Comparison of ENCODE assay signal across 8 cellular contexts in the genomic region with DNA sequence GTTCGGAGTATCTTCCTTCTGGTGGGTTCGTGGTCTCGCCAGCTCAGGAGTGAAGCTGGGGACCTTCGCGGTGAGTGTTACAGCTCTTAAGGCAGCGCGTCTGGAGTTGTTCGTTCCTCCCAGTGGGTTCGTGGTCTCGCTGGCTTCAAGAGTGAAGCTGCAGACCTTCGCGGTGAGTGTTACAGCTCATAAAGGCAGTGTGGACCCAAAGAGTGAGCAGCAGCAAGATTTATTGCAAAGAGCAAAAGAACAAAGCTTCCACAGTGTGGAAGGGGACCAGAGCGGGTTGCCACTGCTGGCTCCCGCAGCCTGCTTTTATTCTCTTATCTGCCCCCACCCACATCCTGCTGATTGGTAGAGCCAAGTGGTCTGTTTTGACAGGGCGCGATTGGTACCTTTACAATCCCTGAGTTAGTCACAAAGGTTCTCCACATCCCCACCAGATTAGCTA.
DNase-seq lines count a peak whose midpoint lies in the region; ATAC-seq and TF ChIP-seq lines count a peak whose summit lies in the region.
"Not testable (repeated sequence)": the region's sequence is repeated elsewhere in the genome, so short reads cannot be mapped to it uniquely, and the experiment has no call there.

No MANE protein-coding gene starts in this region.

- not testable (repeated sequence) for H4K20me1 ChIP-seq in neural progenitor cell (ENCODE audit: low read depth)

- not testable (repeated sequence) for H3K4me2 ChIP-seq in neural progenitor cell

- peak overlapping the region; percentile 97 to 98 (median 97) for H3K27ac Mint-ChIP-seq in CD4-positive, CD25-positive, alpha-beta regulatory T cell
- H3K27ac Mint-ChIP-seq in T-helper 17 cell = peak overlapping the region; percentile 96
- peak overlapping the region; percentile 94 for H3K27ac Mint-ChIP-seq in activated CD4-positive, alpha-beta memory T cell treated with anti-CD3 and anti-CD28 coated beads for 36 hours
- H3K27ac Mint-ChIP-seq in endothelial cell (ENCODE audit: unreplicated experiment) = peak overlapping the region; percentile 14
- peak overlapping the region; percentile 5 for H3K27ac Mint-ChIP-seq in neural progenitor cell

- POLR2A ChIA-PET in activated CD4-positive, alpha-beta memory T cell treated with anti-CD3 and anti-CD28 coated beads for 36 hours (lab: Charles Lee) = interaction anchor here (0.7 to 6.2 kb wide), 3 partner anchors 261 to 276 kb away, joined by 3 to 75 read pairs (median 3); partner anchors contain the start of gene BTG1

- not testable (repeated sequence) for H3K27me3 Mint-ChIP-seq in CD4-positive, CD25-positive, alpha-beta regulatory T cell; T-helper 17 cell; activated CD4-positive, alpha-beta memory T cell treated with anti-CD3 and anti-CD28 coated beads for 36 hours; endothelial cell (ENCODE audit: unreplicated experiment); neural progenitor cell (ENCODE audit: insufficient read depth, low read depth)

- not testable (repeated sequence) for H3K36me3 ChIP-seq in CD4-positive, CD25-positive, alpha-beta regulatory T cell (ENCODE audit: control insufficient read depth, insufficient read depth, low read length); neural progenitor cell

- not testable (repeated sequence) for H3K27me3 ChIP-seq in CD4-positive, CD25-positive, alpha-beta regulatory T cell (ENCODE audit: control insufficient read depth, insufficient read depth, low read length); neural progenitor cell

- not testable (repeated sequence) for H3K9me3 Mint-ChIP-seq in CD4-positive, CD25-positive, alpha-beta regulatory T cell; activated CD4-positive, alpha-beta memory T cell treated with anti-CD3 and anti-CD28 coated beads for 36 hours; endothelial cell (ENCODE audit: unreplicated experiment)
- peaks cover 11% of the 10 kb centered on the region for H3K9me3 Mint-ChIP-seq in neural progenitor cell

- not testable (repeated sequence) for H3K9me3 ChIP-seq in CD4-positive, CD25-positive, alpha-beta regulatory T cell (ENCODE audit: control insufficient read depth in 2 of 2, low read length in 2 of 2); T-helper 17 cell (ENCODE audit: control insufficient read depth, low read length, poor library complexity, severe bottlenecking); neural progenitor cell (ENCODE audit: low read depth)

- H3K4me1 Mint-ChIP-seq in CD4-positive, CD25-positive, alpha-beta regulatory T cell = peaks cover 44 to 80% (median 65%) of the 10 kb centered on the region in 4 donors
- peaks cover 36% of the 10 kb centered on the region for H3K4me1 Mint-ChIP-seq in T-helper 17 cell
- H3K4me1 Mint-ChIP-seq in activated CD4-positive, alpha-beta memory T cell treated with anti-CD3 and anti-CD28 coated beads for 36 hours (ENCODE audit: low read depth) = peaks cover 73% of the 10 kb centered on the region
- not testable (repeated sequence) for H3K4me1 Mint-ChIP-seq in endothelial cell (ENCODE audit: unreplicated experiment)
- H3K4me1 Mint-ChIP-seq in neural progenitor cell = peaks cover 11% of the 10 kb centered on the region

- not testable (repeated sequence) for H2AFZ ChIP-seq in neural progenitor cell (replicated peaks)

- not testable (repeated sequence) for ATAC-seq in CD4-positive, CD25-positive, alpha-beta regulatory T cell (ENCODE audit: low read depth in 2 of 2); T-helper 17 cell

- intact Hi-C loops in activated CD4-positive, alpha-beta memory T cell treated with anti-CD3 and anti-CD28 coated beads for 36 hours (cut with micrococcal nuclease) = loop anchor here (2.0 to 10.0 kb wide), 4 partner anchors 27 to 1024 kb away; no protein-coding TSS in a partner anchor

- H3F3A ChIP-seq in neural progenitor cell (ENCODE audit: low read depth) = not testable (repeated sequence)

- peak overlapping the region; percentile 79 for H3K4me3 ChIP-seq in CD4-positive, CD25-positive, alpha-beta regulatory T cell (ENCODE audit: low read depth, low read length)
- not testable (repeated sequence) for H3K4me3 ChIP-seq in neural progenitor cell

- H3K4me1 ChIP-seq in CD4-positive, CD25-positive, alpha-beta regulatory T cell (ENCODE audit: control insufficient read depth, insufficient read depth, low read length, poor library complexity, severe bottlenecking) = peaks cover 51% of the 10 kb centered on the region
- H3K4me1 ChIP-seq in neural progenitor cell = not testable (repeated sequence)

- H3K79me2 ChIP-seq in neural progenitor cell (ENCODE audit: low read depth) = not testable (repeated sequence)

- CTCF ChIA-PET in activated CD4-positive, alpha-beta memory T cell treated with anti-CD3 and anti-CD28 coated beads for 36 hours (lab: Charles Lee) = interaction anchor here (1.2 to 3.5 kb wide), 3 partner anchors 97 to 1023 kb away, joined by 3 to 16 read pairs (median 4); no protein-coding TSS in a partner anchor

- not testable (repeated sequence) for H3K9ac ChIP-seq in neural progenitor cell

- H3K4me3 Mint-ChIP-seq in CD4-positive, CD25-positive, alpha-beta regulatory T cell = peak overlapping the region; percentile 80 to 94 (median 91)
- H3K4me3 Mint-ChIP-seq in T-helper 17 cell = peak overlapping the region; percentile 46
- peak overlapping the region; percentile 70 for H3K4me3 Mint-ChIP-seq in activated CD4-positive, alpha-beta memory T cell treated with anti-CD3 and anti-CD28 coated beads for 36 hours
- H3K4me3 Mint-ChIP-seq in endothelial cell (ENCODE audit: unreplicated experiment); neural progenitor cell: not testable (repeated sequence)

- TF ChIP-seq CTCF in endothelial cell (IDR thresholded peaks at IDR 0.05; ENCODE audit: unreplicated experiment); neural progenitor cell (IDR thresholded peaks at IDR 0.05): not testable (repeated sequence)

- peak overlapping the region; percentile 80 for H3K27ac ChIP-seq in CD4-positive, CD25-positive, alpha-beta regulatory T cell (ENCODE audit: insufficient read depth, low read length, poor library complexity, severe bottlenecking)
- not testable (repeated sequence) for H3K27ac ChIP-seq in neural progenitor cell

- not testable (repeated sequence) for H3K36me3 Mint-ChIP-seq in CD4-positive, CD25-positive, alpha-beta regulatory T cell; T-helper 17 cell (ENCODE audit: low read depth); activated CD4-positive, alpha-beta memory T cell treated with anti-CD3 and anti-CD28 coated beads for 36 hours; endothelial cell (ENCODE audit: low read depth, unreplicated experiment); neural progenitor cell

- DNase-seq in CD4-positive, CD25-positive, alpha-beta regulatory T cell = peak in 2 of 3 donors; percentile 3 to 43
- not testable (repeated sequence) for DNase-seq in T-helper 17 cell; endothelial cell (ENCODE audit: low spot score); neural progenitor cell (ENCODE audit: low spot score)
- DNase-seq in activated CD4-positive, alpha-beta memory T cell treated with anti-CD3 and anti-CD28 coated beads for 36 hours = peak; percentile 69
- peak; percentile 51 for DNase-seq in activated T-cell treated with anti-CD3 and anti-CD28 coated beads, Interleukin-2, amount 50 U/mL, for 1 hour
- peak; percentile 52 for DNase-seq in activated naive CD4-positive, alpha-beta T cell treated with anti-CD3 and anti-CD28 coated beads, Interleukin-2, amount 50 U/mL, for 16 hours
- peak; percentile 15 to 36 for DNase-seq in stimulated activated CD8-positive, alpha-beta memory T cell treated with anti-CD3 and anti-CD28 coated beads, Interleukin-7, amount 100 ng/mL, for 4 hours (ENCODE audit: low read depth in 2 of 2)

Comparison
In these comparisons a context has a peak if more than half of its experiments do, and no peak if none do; other contexts are left out.
1. H3K27ac Mint-ChIP-seq: peak in every context shown above with its lines; median percentile 97 in CD4-positive, CD25-positive, alpha-beta regulatory T cell; 96 in T-helper 17 cell; 94 in activated CD4-positive, alpha-beta memory T cell treated with anti-CD3 and anti-CD28 coated beads for 36 hours; 14 in endothelial cell; 5 in neural progenitor cell.